In the genomic region with DNA sequence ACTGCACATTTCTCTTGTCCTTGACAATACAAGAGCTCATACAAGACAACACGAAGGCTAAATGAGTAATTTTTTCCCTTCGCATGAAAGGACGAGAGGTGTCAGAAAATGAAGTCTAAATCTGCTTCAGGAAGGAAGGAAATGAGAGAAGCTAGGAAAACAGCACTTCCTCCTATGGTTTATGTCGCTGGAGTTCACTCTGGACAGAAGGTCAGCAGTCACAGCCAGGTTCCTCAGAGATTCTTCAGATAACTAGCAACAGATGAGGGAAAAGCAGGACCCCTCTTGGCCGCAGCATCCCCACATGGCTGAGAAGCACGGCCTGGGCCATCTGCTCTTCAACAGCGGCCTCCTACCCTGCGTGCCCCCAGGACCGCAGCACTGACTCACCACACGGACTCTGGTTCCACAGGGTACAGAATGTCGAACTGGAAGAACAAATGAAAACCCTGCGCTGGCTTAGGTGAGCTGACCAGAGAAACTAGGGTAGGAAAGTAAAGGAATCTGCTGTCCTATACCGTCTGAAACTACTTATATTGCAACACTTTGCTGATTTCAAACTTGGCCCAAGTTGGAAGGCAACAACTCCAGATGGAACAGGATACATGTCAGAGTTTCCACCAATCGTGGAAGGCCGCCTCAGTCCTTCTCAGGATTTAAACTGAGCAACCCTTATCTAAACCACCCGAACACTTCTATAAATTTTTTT, we compare ENCODE assay signal across 8 cellular contexts. TPM values are rescaled to one million over a fixed set of nuclear protein-coding genes. Genes with fewer than 3 reads are reported as not detected.
DNase-seq lines count a peak whose midpoint lies in the region; ATAC-seq and TF ChIP-seq lines count a peak whose summit lies in the region.

No MANE protein-coding gene starts in this region.

- intact Hi-C loops in prostate gland (cut with DNase I) = no loop called here

- peak overlapping the region; percentile 87 for H3K27ac ChIP-seq in RWPE1
- H3K27ac ChIP-seq in prostate gland = peak overlapping the region; percentile 29 to 37

- H3K36me3 ChIP-seq in prostate gland = no peaks in the 10 kb centered on the region

- no peak for ATAC-seq in HG03378 (IDR thresholded peaks at IDR 0.05; ENCODE audit: unreplicated experiment)

- no peak overlapping the region for H3K4me3 ChIP-seq in prostate gland

- POLR2A ChIA-PET in RWPE1 (lab: Yijun Ruan, JAX; ENCODE audit: low non-redundant PET) = no interaction called here
- POLR2A ChIA-PET in HEK293T (lab: Yijun Ruan, JAX) = interaction anchor here (0.8 to 1.1 kb wide), 2 partner anchors 16 to 25 kb away, joined by 3 to 7 read pairs; partner anchors contain the start of gene DNMBP

- H3K27me3 ChIP-seq in prostate gland (replicated peaks; ENCODE audit: insufficient read depth) = no peaks in the 10 kb centered on the region

- no peak for TF ChIP-seq POLR2A in prostate gland (IDR thresholded peaks at IDR 0.05)

- DNase-seq in DMS 273 (lab: John Stamatoyannopoulos, UW; ENCODE audit: unreplicated experiment) = peak; percentile 90
- no peak for DNase-seq in RWPE1 (ENCODE audit: low spot score)
- DNase-seq in fibroblast of the conjunctiva (ENCODE audit: low read depth) = peak; percentile 78
- no peak for DNase-seq in prostate gland (ENCODE audit: low spot score)
- DNase-seq in HEK293T (ENCODE audit: extremely low spot score) = no peak
- DNase-seq in NCI-H748 treated with DMSO at 0.1 percent for 48 hours (lab: John Stamatoyannopoulos, UW) = no peak
- no peak for DNase-seq in NCI-H2029 treated with DMSO at 0.1 percent for 48 hours (lab: John Stamatoyannopoulos, UW)

- CTCF ChIA-PET in RWPE1 (lab: Yijun Ruan, JAX) = interaction anchor here (0.6 to 1.4 kb wide), 5 partner anchors 25 to 499 kb away, joined by 3 to 5 read pairs (median 3); no protein-coding TSS in a partner anchor
- CTCF ChIA-PET in HEK293T (lab: Yijun Ruan, JAX) = interaction anchor here (0.6 to 1.4 kb wide), 3 partner anchors 25 to 26 kb away, joined by 4 to 6 read pairs (median 4); partner anchors contain the start of gene DNMBP

- no peaks in the 10 kb centered on the region for H3K9me3 ChIP-seq in prostate gland

- WGBS in prostate gland = 64% methylated on average over 16 of the region's 16 CpGs

- TF ChIP-seq CTCF in RWPE1 (conservative IDR thresholded peaks at IDR 0.05; ENCODE audit: low read depth) = no peak
- TF ChIP-seq CTCF in prostate gland (IDR thresholded peaks at IDR 0.05) = no peak

- H3K4me1 ChIP-seq in prostate gland (replicated peaks) = peaks cover 7% of the 10 kb centered on the region

TF ChIP-seq in HEK293T, 16 proteins besides CTCF, POLR2A, EP300 and RAD21:
- no peak for TF ChIP-seq NFRKB (IDR thresholded peaks at IDR 0.05)
- no peak for TF ChIP-seq SUZ12 (IDR thresholded peaks at IDR 0.05)
- no peak for TF ChIP-seq BHLHE40 (IDR thresholded peaks at IDR 0.05; ENCODE audit: borderline replicate concordance)
- TF ChIP-seq, protein P1, sequence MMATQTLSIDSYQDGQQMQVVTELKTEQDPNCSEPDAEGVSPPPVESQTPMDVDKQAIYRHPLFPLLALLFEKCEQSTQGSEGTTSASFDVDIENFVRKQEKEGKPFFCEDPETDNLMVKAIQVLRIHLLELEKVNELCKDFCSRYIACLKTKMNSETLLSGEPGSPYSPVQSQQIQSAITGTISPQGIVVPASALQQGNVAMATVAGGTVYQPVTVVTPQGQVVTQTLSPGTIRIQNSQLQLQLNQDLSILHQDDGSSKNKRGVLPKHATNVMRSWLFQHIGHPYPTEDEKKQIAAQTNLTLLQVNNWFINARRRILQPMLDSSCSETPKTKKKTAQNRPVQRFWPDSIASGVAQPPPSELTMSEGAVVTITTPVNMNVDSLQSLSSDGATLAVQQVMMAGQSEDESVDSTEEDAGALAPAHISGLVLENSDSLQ (IDR thresholded peaks at IDR 0.05) = no peak
- no peak for TF ChIP-seq FOXM1 (IDR thresholded peaks at IDR 0.05; ENCODE audit: borderline replicate concordance)
- TF ChIP-seq FOXK2 (IDR thresholded peaks at IDR 0.05) = no peak
- TF ChIP-seq TARDBP (IDR thresholded peaks at IDR 0.05) = no peak
- no peak for TF ChIP-seq HDGF (IDR thresholded peaks at IDR 0.05; ENCODE audit: borderline replicate concordance)

RNA-seq across cellular contexts. Expression of gene DNMBP, which starts 26.3 kb away (rescaled TPM):
- total RNA-seq in prostate gland = 10 to 100 TPM; 15.5 to 27.9 TPM

Comparison
In these comparisons a context has a peak if more than half of its experiments do, and no peak if none do; other contexts are left out.
1. DNase-seq: peak in DMS 273 (single experiment) and fibroblast of the conjunctiva (single experiment); none in RWPE1 (single experiment), prostate gland (single experiment), HEK293T (single experiment), NCI-H748 treated with DMSO at 0.1 percent for 48 hours (single experiment) and NCI-H2029 treated with DMSO at 0.1 percent for 48 hours (single experiment).